12 cellular contexts compared by ENCODE assay signal in the genomic region with DNA sequence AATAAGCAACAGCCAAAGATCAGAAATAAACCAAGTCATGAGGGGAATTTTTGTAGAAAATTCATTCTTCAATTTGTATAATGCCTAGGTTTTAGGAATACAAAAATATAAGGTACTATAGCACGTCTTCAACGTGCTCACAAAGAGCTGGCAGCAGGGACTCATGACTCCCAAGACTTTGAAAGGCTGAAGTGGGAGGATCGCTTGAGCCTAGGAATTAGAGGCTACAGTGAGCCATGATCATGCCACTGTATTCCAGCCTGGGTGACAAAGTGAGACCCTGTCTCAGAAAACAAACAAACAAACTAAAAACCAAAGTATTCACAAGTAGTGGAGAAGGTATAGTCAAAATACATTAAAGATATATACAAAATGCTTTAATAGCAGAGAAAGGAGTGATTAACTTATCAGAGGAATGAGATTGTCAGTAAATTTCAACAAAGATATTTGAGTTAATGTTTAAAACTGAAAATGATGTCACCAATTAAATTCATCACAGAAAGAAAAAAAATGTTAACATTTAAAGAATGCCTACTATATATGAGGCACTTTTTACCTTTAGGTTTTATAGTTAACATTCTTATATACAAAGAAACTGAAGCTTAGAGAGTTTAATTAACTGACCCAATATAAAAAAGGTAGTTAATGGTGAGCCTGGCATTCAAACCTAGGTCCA. TPM values are rescaled to one million over a fixed set of nuclear protein-coding genes. Genes with fewer than 3 reads are reported as not detected.
DNase-seq lines count a peak whose midpoint lies in the region; ATAC-seq, FAIRE-seq and TF ChIP-seq lines count a peak whose summit lies in the region.
"Had no signal": no experiment of that assay in that cellular context is flagged by ENCODE, and none has a peak within 500 bp of the region (broad histone marks: within the 10 kb centered on the region; RNA-seq: fewer than 3 reads in every experiment).

No MANE protein-coding gene starts in this region.

- ATAC-seq in DND-41 (ENCODE audit: insufficient read depth, low read depth) (no peak), K562 (no peak), gastroesophageal sphincter (no peak)

- no peak for DNase-seq in DND-41
- DNase-seq in NB4 (ENCODE audit: low read depth) = no peak
- DNase-seq in K562 (ENCODE audit: extremely low read depth in 1 of 4, low spot score in 3 of 4) = no peak
- DNase-seq in nephron progenitor cell = no peak
- DNase-seq in KBM-7 = no peak
- no peak for DNase-seq in medulla oblongata (ENCODE audit: extremely low spot score)
- DNase-seq in tibial artery = no peak
- DNase-seq: kidney, NCI-H2171 treated with DMSO at 0.1 percent for 48 hours had no signal

- WGBS in K562 (ENCODE audit: insufficient coverage, low coverage, missing lambda C conversion rate) = 56% methylated on average over 3 of the region's 3 CpGs
- 33 to 57% methylated on average over 3 of the region's 3 CpGs for WGBS in gastroesophageal sphincter (ENCODE audit: low coverage in 1 of 2), 2 donors

- POLR2A ChIA-PET in K562 (lab: Yijun Ruan, JAX) = interaction anchor here (0.7 to 1.6 kb wide), 3 partner anchors 10 to 134 kb away, joined by 3 to 7 read pairs (median 3); no protein-coding TSS in a partner anchor

- H3K27ac ChIP-seq in DND-41 (ENCODE audit: low read length) = no peak overlapping the region
- H3K27ac ChIP-seq in K562 (ENCODE audit: extremely low read depth, low read depth, low read length) = no peak overlapping the region
- no peak overlapping the region for H3K27ac ChIP-seq in tibial artery
- peak overlapping the region in 1 of 4 donors; percentile 12 for H3K27ac ChIP-seq in gastroesophageal sphincter
- H3K27ac ChIP-seq: KMS-11, upper lobe of left lung had no signal

- H3K79me2 ChIP-seq in DND-41 (ENCODE audit: insufficient read depth, low read length) (peaks cover 81% of the 10 kb centered on the region), K562 (ENCODE audit: control insufficient read depth, insufficient read depth, low read length) (peaks cover 82% of the 10 kb centered on the region)

- intact Hi-C loops in K562 (cut with micrococcal nuclease) = no loop called here
- intact Hi-C loops in tibial artery (cut with DNase I; ENCODE audit: low total_unique reads) = no loop called here

- H3K36me3 ChIP-seq in DND-41 (ENCODE audit: insufficient read depth, low read length) (peaks cover 8% of the 10 kb centered on the region; the same call in 1 of the 2 replicates), K562 (ENCODE audit: control insufficient read depth, insufficient read depth, low read length) (peaks cover 19% of the 10 kb centered on the region; the same call in 2 of the 3 replicates), tibial artery (no peaks in the 10 kb centered on the region), gastroesophageal sphincter (no peaks in the 10 kb centered on the region)
- H3K36me3 ChIP-seq: upper lobe of left lung had no signal

- CTCF ChIA-PET in K562 (lab: Yijun Ruan, JAX; ENCODE audit: low intra/inter-chr PET ratio) = no interaction called here

- peak overlapping the region; percentile 67 for H3K4me3 Mint-ChIP-seq in nephron progenitor cell

- H3K4me1 ChIP-seq in DND-41 (ENCODE audit: insufficient read depth, low read length) = peaks cover 51% of the 10 kb centered on the region
- H3K4me1 ChIP-seq in K562 (replicated peaks in 1 of 2; ENCODE audit: control insufficient read depth in 2 of 2, insufficient read depth in 2 of 2, low read length in 2 of 2) = peaks cover 5 to 12% of the 10 kb centered on the region in 2 experiments; a peak in 4 of 5 replicates
- peaks cover 0 to 54% (median 23%) of the 10 kb centered on the region in 4 donors for H3K4me1 ChIP-seq in tibial artery
- peaks cover 3 to 76% (median 26%) of the 10 kb centered on the region in 3 donors for H3K4me1 ChIP-seq in gastroesophageal sphincter

- H3K27ac Mint-ChIP-seq in nephron progenitor cell = no peak overlapping the region

- in situ Hi-C loops in K562 (cut with MboI) (no loop called here), KBM-7 (cut with MboI; ENCODE audit: low pct_unique_long_range_greater_than_20kb, low sequenced_read_pairs) (no loop called here)

- BruUV-seq in K562 (replicated peaks; lab: Mats Ljungman, UMichigan) = TSS peak; percentile 4

- H3K9ac ChIP-seq in DND-41 (ENCODE audit: low read depth, low read length) (peak overlapping the region; percentile 9; the same call in 1 of the 2 replicates), K562 (ENCODE audit: insufficient read depth in 1 of 2, low read depth in 2 of 2, low read length in 2 of 2) (no peak overlapping the region)
- H3K9ac ChIP-seq: KMS-11 had no signal

- no peak for TF ChIP-seq POLR2A in NB4 (IDR thresholded peaks at IDR 0.05; ENCODE audit: extremely low read depth, insufficient read length)
- no peak for TF ChIP-seq POLR2A in K562 (conservative IDR thresholded peaks at IDR 0.05)
- TF ChIP-seq POLR2A in gastroesophageal sphincter (IDR thresholded peaks at IDR 0.05) = no peak

- TF ChIP-seq EP300 in K562 (IDR thresholded peaks at IDR 0.05; ENCODE audit: low read length) (no peak), gastroesophageal sphincter (IDR thresholded peaks at IDR 0.05) (no peak)

- H4K20me1 ChIP-seq in DND-41 (ENCODE audit: insufficient read depth, low read length) (peaks cover 50% of the 10 kb centered on the region), K562 (replicated peaks; ENCODE audit: control insufficient read depth, insufficient read depth, low read length) (peaks cover 20% of the 10 kb centered on the region; the same call in 1 of the 2 replicates)

- H3K9me3 Mint-ChIP-seq in nephron progenitor cell = peaks cover 35% of the 10 kb centered on the region

- TF ChIP-seq CTCF in DND-41 (IDR thresholded peaks at IDR 0.05; ENCODE audit: borderline replicate concordance, extremely low read depth, low read length, poor library complexity, severe bottlenecking) (no peak), NB4 (IDR thresholded peaks at IDR 0.05; ENCODE audit: low read depth, low read length) (no peak), K562 (IDR thresholded peaks at IDR 0.05 in 2 of 3, conservative IDR thresholded peaks at IDR 0.05 in 1 of 3; ENCODE audit: insufficient read depth in 2 of 3, low read depth in 1 of 3, low read length in 3 of 3) (no peak), nephron progenitor cell (IDR thresholded peaks at IDR 0.05) (no peak), tibial artery (IDR thresholded peaks at IDR 0.05) (no peak), gastroesophageal sphincter (IDR thresholded peaks at IDR 0.05) (no peak)

- H3K4me3 ChIP-seq in DND-41 (ENCODE audit: low read depth in 1 of 2, low read length in 2 of 2) = peak overlapping the region in 1 of 2 experiments; percentile 9; a peak in 1 of 4 replicates
- H3K4me3 ChIP-seq in NB4 (ENCODE audit: low read depth, low read length) = peak overlapping the region; percentile 46
- H3K4me3 ChIP-seq in K562 = no peak overlapping the region
- H3K4me3 ChIP-seq in tibial artery = no peak overlapping the region
- no peak overlapping the region for H3K4me3 ChIP-seq in gastroesophageal sphincter
- H3K4me3 ChIP-seq: upper lobe of left lung had no signal

- H3K4me2 ChIP-seq in DND-41 (ENCODE audit: insufficient read depth, low read length) (peak overlapping the region; percentile 48), K562 (ENCODE audit: insufficient read depth, low read length) (peak overlapping the region; percentile 9; the same call in 1 of the 2 replicates)
- H3K4me2 ChIP-seq: KMS-11 had no signal

- no peak for FAIRE-seq in K562 (lab: Jason Lieb, UNC)
- FAIRE-seq: kidney had no signal

- H3K9me3 ChIP-seq in DND-41 (ENCODE audit: insufficient read depth, low read length, severe bottlenecking) (no peaks in the 10 kb centered on the region), K562 (replicated peaks; ENCODE audit: control insufficient read depth, insufficient read depth, low read depth, low read length) (no peaks in the 10 kb centered on the region), tibial artery (no peaks in the 10 kb centered on the region), gastroesophageal sphincter (no peaks in the 10 kb centered on the region)
- H3K9me3 ChIP-seq: upper lobe of left lung had no signal

- peaks cover 45% of the 10 kb centered on the region for H3K4me1 Mint-ChIP-seq in nephron progenitor cell

- no peak for TF ChIP-seq RAD21 in K562 (CRISPR knock-in tag; conservative IDR thresholded peaks at IDR 0.05 in 1 of 2, IDR thresholded peaks at IDR 0.05 in 1 of 2)

- H3K27me3 Mint-ChIP-seq in nephron progenitor cell (ENCODE audit: low read depth, poor library complexity) = peaks cover 5% of the 10 kb centered on the region

- H3K27me3 ChIP-seq in DND-41 (ENCODE audit: insufficient read depth, low read length, poor library complexity) (no peaks in the 10 kb centered on the region), K562 (ENCODE audit: control insufficient read depth in 2 of 2, insufficient read depth in 2 of 2, low read length in 2 of 2) (no peaks in the 10 kb centered on the region), tibial artery (no peaks in the 10 kb centered on the region), gastroesophageal sphincter (no peaks in the 10 kb centered on the region)
- H3K27me3 ChIP-seq: upper lobe of left lung had no signal

- no peaks in the 10 kb centered on the region for H3K9me1 ChIP-seq in K562 (ENCODE audit: control insufficient read depth, insufficient read depth, low read length)

- H3K36me3 Mint-ChIP-seq in nephron progenitor cell (ENCODE audit: low read depth) = peaks cover 58% of the 10 kb centered on the region

- H2AFZ ChIP-seq in DND-41 (ENCODE audit: low read depth, low read length) (no peak overlapping the region), K562 (ENCODE audit: low read depth, low read length) (no peak overlapping the region)

RNA-seq across cellular contexts. Expression of a gene that starts 3.2 kb away (rescaled TPM):
- total RNA-seq in K562 (2011; cell fraction: chromatin; rRNA removed; ENCODE audit: low replicate concordance) = 62.3 and 147 TPM in 2 replicates
- total RNA-seq in K562 (2011; cell fraction: nucleolus; rRNA removed) = 25.3 and 36.8 TPM in 2 replicates
- 76.0 and 124 TPM in 2 replicates for total RNA-seq in K562 (2011; cell fraction: nucleoplasm; rRNA removed)
- 24.2 and 29.2 TPM in 2 replicates for total RNA-seq in K562 (2014; rRNA removed)
- 39.5 and 46.3 TPM in 2 replicates for total RNA-seq in K562 (2014; rRNA removed; fragmentation: Illumina TruSeq; extraction: Trizol)
- 34.3 and 36.9 TPM in 2 replicates for total RNA-seq in K562 (2015; rRNA removed; fragmentation: Illumina TruSeq; extraction: Trizol)
- 57.4 and 57.8 TPM in 2 replicates for total RNA-seq in K562 (2021)
- polyA plus RNA-seq in K562 (2011; rRNA removed) = 53.6 and 56.8 TPM in 2 replicates
- polyA plus RNA-seq in K562 (2011; cell fraction: cytosol; rRNA removed) = 10.0 and 21.9 TPM in 2 replicates
- polyA plus RNA-seq in K562 (2011; cell fraction: nucleus; rRNA removed) = 34.4 and 43.5 TPM in 2 replicates
- polyA plus RNA-seq in K562 (2012) = 22.1 and 23.0 TPM in 2 replicates
- 31.1 and 36.2 TPM in 2 replicates for polyA plus RNA-seq in K562 (2014; fragmentation: Illumina TruSeq; extraction: Trizol)
- polyA plus RNA-seq in K562 (2014; fragmentation: Nextera tagmentation; extraction: Ambion mirVana) = 10 to 100 TPM; 38.4 to 43.5 TPM
- 25.0 and 26.7 TPM in 2 replicates for polyA plus RNA-seq in K562 (2014; rRNA removed)
- 107 and 120 TPM in 2 replicates for polyA minus RNA-seq in K562 (2011; rRNA and poly(A)+ RNA removed)
- 27.3 and 32.9 TPM in 2 replicates for polyA minus RNA-seq in K562 (2011; cell fraction: cytosol; rRNA and poly(A)+ RNA removed)
- polyA minus RNA-seq in K562 (2011; cell fraction: nucleus; rRNA and poly(A)+ RNA removed) = 45.1 and 81.6 TPM in 2 replicates
- 10 to 100 TPM; 34.9 to 64.6 (median 43.2) TPM for total RNA-seq in gastroesophageal sphincter

RNA-seq across cellular contexts. Expression of a gene that starts 50.1 kb away (rescaled TPM):
- total RNA-seq in K562 (2011; cell fraction: chromatin; rRNA removed; ENCODE audit: low replicate concordance) = 22.3 and 26.2 TPM in 2 replicates
- 9.7 and 10.7 TPM in 2 replicates for total RNA-seq in K562 (2011; cell fraction: nucleolus; rRNA removed)
- 17.3 and 28.2 TPM in 2 replicates for total RNA-seq in K562 (2011; cell fraction: nucleoplasm; rRNA removed)
- total RNA-seq in K562 (2014; rRNA removed) = 30.7 and 42.8 TPM in 2 replicates
- 62.1 and 77.0 TPM in 2 replicates for total RNA-seq in K562 (2014; rRNA removed; fragmentation: Illumina TruSeq; extraction: Trizol)
- total RNA-seq in K562 (2015; rRNA removed; fragmentation: Illumina TruSeq; extraction: Trizol) = 46.0 and 49.0 TPM in 2 replicates
- 83.6 and 91.0 TPM in 2 replicates for total RNA-seq in K562 (2021)
- 37.5 and 67.8 TPM in 2 replicates for polyA plus RNA-seq in K562 (2011; rRNA removed)
- polyA plus RNA-seq in K562 (2011; cell fraction: cytosol; rRNA removed) = 33.3 and 48.1 TPM in 2 replicates
- polyA plus RNA-seq in K562 (2011; cell fraction: nucleus; rRNA removed) = 17.3 and 18.2 TPM in 2 replicates
- 58.4 and 78.9 TPM in 2 replicates for polyA plus RNA-seq in K562 (2012)
- polyA plus RNA-seq in K562 (2014; fragmentation: Illumina TruSeq; extraction: Trizol) = 96.3 and 108 TPM in 2 replicates
- polyA plus RNA-seq in K562 (2014; fragmentation: Nextera tagmentation; extraction: Ambion mirVana) = 10 to 100 TPM; 47.6 to 49.2 TPM
- polyA plus RNA-seq in K562 (2014; rRNA removed) = 44.5 and 51.4 TPM in 2 replicates
- 31.8 and 55.4 TPM in 2 replicates for polyA minus RNA-seq in K562 (2011; rRNA and poly(A)+ RNA removed)
- 21.8 and 29.9 TPM in 2 replicates for polyA minus RNA-seq in K562 (2011; cell fraction: cytosol; rRNA and poly(A)+ RNA removed)
- polyA minus RNA-seq in K562 (2011; cell fraction: nucleus; rRNA and poly(A)+ RNA removed) = 4.0 and 5.6 TPM in 2 replicates
- 10 to 100 TPM; 12.9 to 18.4 (median 15.3) TPM for total RNA-seq in gastroesophageal sphincter
